Comparison of ENCODE assay signal across 16 cellular contexts in genomic region chr10:79342811-79343541, GRCh38. TPM values are rescaled to one million over a fixed set of nuclear protein-coding genes. Genes with fewer than 3 reads are reported as not detected.
DNase-seq lines count a peak whose midpoint lies in the region; ATAC-seq and TF ChIP-seq lines count a peak whose summit lies in the region.
"Had no signal": no experiment of that assay in that cellular context is flagged by ENCODE, and none has a peak within 500 bp of the region (broad histone marks: within the 10 kb centered on the region; RNA-seq: fewer than 3 reads in every experiment).

No MANE protein-coding gene starts in this region.

- DNase-seq in MG63 (peak; percentile 90), fibroblast of peridontal ligament (ENCODE audit: extremely low read depth) (peak; percentile 41), mesothelial cell of epicardium (ENCODE audit: low spot score in 2 of 2, unreplicated experiment in 2 of 2) (no peak)
- DNase-seq in activated CD8-positive, alpha-beta memory T cell treated with anti-CD3 and anti-CD28 coated beads, Interleukin-2, amount 10 ng/mL, durations not matched to agents 7 days and 5 days, result peak; percentile 45
- peak; percentile 16 for DNase-seq in stimulated activated CD8-positive, alpha-beta memory T cell treated with anti-CD3 and anti-CD28 coated beads, Interleukin-4, amount 100 ng/mL, for 48 hours
- DNase-seq: activated CD4-positive, alpha-beta T cell treated with anti-CD3 and anti-CD28 coated beads for 4 hours; activated T-cell treated with anti-CD3 and anti-CD28 coated beads, Interleukin-2, amount 50 U/mL, for 1 hour; anterior cingulate cortex; DMS53; Karpas-422; left ventricle myocardium superior; NCI-H1417 treated with DMSO at 0.1 percent for 48 hours; SIG-M5 had no signal

- peak overlapping the region; percentile 37 for H3K27ac Mint-ChIP-seq in activated CD8-positive, alpha-beta memory T cell treated with anti-CD3 and anti-CD28 coated beads, Interleukin-2, amount 10 ng/mL, durations not matched to agents 7 days and 5 days
- no peak overlapping the region for H3K27ac Mint-ChIP-seq in mesothelial cell of epicardium

- H3K9me3 ChIP-seq in MG63, result no peaks in the 10 kb centered on the region

- no peak for ATAC-seq in activated CD8-positive, alpha-beta memory T cell treated with anti-CD3 and anti-CD28 coated beads, Interleukin-2, amount 10 ng/mL, durations not matched to agents 7 days and 5 days
- ATAC-seq in GM19035 (IDR thresholded peaks at IDR 0.05; ENCODE audit: unreplicated experiment) (no peak), HG02840 (IDR thresholded peaks at IDR 0.05; ENCODE audit: low FRiP score, unreplicated experiment) (no peak)
- ATAC-seq: left ventricle myocardium superior had no signal

- peaks cover 45% of the 10 kb centered on the region for H3K4me1 Mint-ChIP-seq in activated CD8-positive, alpha-beta memory T cell treated with anti-CD3 and anti-CD28 coated beads, Interleukin-2, amount 10 ng/mL, durations not matched to agents 7 days and 5 days
- peaks cover 6% of the 10 kb centered on the region for H3K4me1 Mint-ChIP-seq in mesothelial cell of epicardium
- H3K4me1 Mint-ChIP-seq: nephron had no signal

- H3K36me3 Mint-ChIP-seq in activated CD8-positive, alpha-beta memory T cell treated with anti-CD3 and anti-CD28 coated beads, Interleukin-2, amount 10 ng/mL, durations not matched to agents 7 days and 5 days, result no peaks in the 10 kb centered on the region
- no peaks in the 10 kb centered on the region for H3K36me3 Mint-ChIP-seq in mesothelial cell of epicardium

- TF ChIP-seq CTCF in mesothelial cell of epicardium (IDR thresholded peaks at IDR 0.05; ENCODE audit: unreplicated experiment), result no peak

- no peaks in the 10 kb centered on the region for H3K27me3 Mint-ChIP-seq in activated CD8-positive, alpha-beta memory T cell treated with anti-CD3 and anti-CD28 coated beads, Interleukin-2, amount 10 ng/mL, durations not matched to agents 7 days and 5 days
- H3K27me3 Mint-ChIP-seq in mesothelial cell of epicardium (ENCODE audit: low read depth), result no peaks in the 10 kb centered on the region

- no peak overlapping the region for H3K4me3 Mint-ChIP-seq in activated CD8-positive, alpha-beta memory T cell treated with anti-CD3 and anti-CD28 coated beads, Interleukin-2, amount 10 ng/mL, durations not matched to agents 7 days and 5 days
- no peak overlapping the region for H3K4me3 Mint-ChIP-seq in mesothelial cell of epicardium
- H3K4me3 Mint-ChIP-seq: nephron had no signal

- peaks cover 3% of the 10 kb centered on the region for H3K36me3 ChIP-seq in MG63

- H3K4me3 ChIP-seq in MG63, result no peak overlapping the region

- H3K9me3 Mint-ChIP-seq in activated CD8-positive, alpha-beta memory T cell treated with anti-CD3 and anti-CD28 coated beads, Interleukin-2, amount 10 ng/mL, durations not matched to agents 7 days and 5 days (ENCODE audit: low read depth), result no peaks in the 10 kb centered on the region
- H3K9me3 Mint-ChIP-seq in mesothelial cell of epicardium, result no peaks in the 10 kb centered on the region
- H3K9me3 Mint-ChIP-seq: nephron had no signal

- no peaks in the 10 kb centered on the region for H3K27me3 ChIP-seq in MG63

- CTCF ChIA-PET in activated CD8-positive, alpha-beta memory T cell treated with anti-CD3 and anti-CD28 coated beads, Interleukin-2, amount 10 ng/mL, durations not matched to agents 7 days and 5 days (lab: Charles Lee), result interaction anchor here (0.9 to 12.0 kb wide), 5 partner anchors 9 to 49 kb away, joined by 3 to 171 read pairs (median 6); no protein-coding TSS in a partner anchor

RNA-seq across cellular contexts. Expression of gene PPIF, which starts 4.3 kb away (rescaled TPM):
- 42.3 and 53.5 TPM in 2 replicates for total RNA-seq in MG63 (2014; rRNA removed; shearing (Covaris generic); ENCODE audit: low replicate concordance)
- 100 to 1,000 TPM; 119 to 144 TPM for total RNA-seq in activated CD8-positive, alpha-beta memory T cell treated with anti-CD3 and anti-CD28 coated beads, Interleukin-2, amount 10 ng/mL, durations not matched to agents 7 days and 5 days
- 35.1 to 37.3 TPM (median 36.3 TPM) in 3 replicates for total RNA-seq in mesothelial cell of epicardium

Comparison
In these comparisons a context has a peak if more than half of its experiments do, and no peak if none do; other contexts are left out.
1. DNase-seq: peak in MG63 (single experiment), activated CD8-positive, alpha-beta memory T cell treated with anti-CD3 and anti-CD28 coated beads, Interleukin-2, amount 10 ng/mL, durations not matched to agents 7 days and 5 days (single experiment), fibroblast of peridontal ligament (single experiment) and stimulated activated CD8-positive, alpha-beta memory T cell treated with anti-CD3 and anti-CD28 coated beads, Interleukin-4, amount 100 ng/mL, for 48 hours (single experiment); none in mesothelial cell of epicardium (0 of 2).